In the genomic region with DNA sequence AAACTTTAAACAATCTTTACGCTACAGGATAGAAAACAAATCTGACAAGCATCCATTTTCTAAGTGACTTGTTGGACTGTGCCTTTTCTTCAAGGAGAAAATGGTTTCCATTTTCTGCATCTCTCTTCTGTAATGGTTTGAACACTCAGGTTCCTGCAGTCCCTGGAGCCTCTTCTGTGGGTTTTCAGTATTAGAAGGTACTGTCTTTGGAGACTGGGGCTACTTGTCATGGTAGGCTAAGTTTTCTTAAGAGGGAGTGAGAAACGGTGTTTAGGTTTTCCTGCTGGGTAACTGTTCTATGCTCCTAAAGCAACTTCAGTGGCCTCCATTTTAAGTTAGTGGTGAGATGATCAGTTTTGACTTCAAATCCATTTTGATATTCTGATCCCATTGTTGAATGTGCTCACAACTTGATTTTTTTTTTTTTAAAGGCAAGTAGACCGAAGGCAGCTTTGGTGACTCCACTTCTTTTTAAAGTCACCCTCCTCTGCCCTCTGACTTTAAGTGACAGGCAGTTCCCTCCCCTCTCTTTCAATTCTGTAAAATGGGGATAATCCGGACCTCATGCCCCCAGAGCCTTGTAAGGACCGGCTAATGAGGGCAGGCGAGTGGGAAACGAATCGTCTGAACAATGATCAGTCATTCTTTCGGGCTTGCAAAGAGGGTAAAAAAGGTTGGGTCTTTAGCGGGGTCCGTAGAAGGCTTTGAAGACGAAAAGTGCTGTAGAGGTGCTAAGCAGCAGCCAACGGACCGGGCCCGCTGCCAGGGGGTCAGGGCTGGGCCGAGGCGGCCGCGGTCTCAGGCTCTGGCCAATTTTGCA, we compare ENCODE assay signal across 8 cellular contexts. TPM values are rescaled to one million over a fixed set of nuclear protein-coding genes. Genes with fewer than 3 reads are reported as not detected.
A peak's percentile ranks its signal among the peaks of the same experiment; 100 is the strongest.
DNase-seq lines count a peak whose midpoint lies in the region; ATAC-seq, FAIRE-seq and TF ChIP-seq lines count a peak whose summit lies in the region.

No MANE protein-coding gene starts in this region.

- no peak for TF ChIP-seq CTCF in gastroesophageal sphincter (IDR thresholded peaks at IDR 0.05)

- H3K36me3 ChIP-seq in gastroesophageal sphincter (no peaks in the 10 kb centered on the region), small intestine (ENCODE audit: control insufficient read depth in 2 of 2, insufficient read depth in 2 of 2, low read length in 2 of 2) (no peaks in the 10 kb centered on the region)

- H3K4me1 Mint-ChIP-seq in activated CD4-positive, alpha-beta T cell treated with anti-CD3 and anti-CD28 coated beads for 36 hours: peaks cover 30% of the 10 kb centered on the region
- H3K4me1 Mint-ChIP-seq in T-helper 1 cell treated with Interleukin-12 subunit alpha and Interleukin-12 subunit beta and Interleukin-4 antibody, amounts not matched to agents 30 μg/mL and 1 μg/mL, for 36 hours (ENCODE audit: low read depth): peaks cover 28% of the 10 kb centered on the region

- CTCF ChIA-PET in activated CD4-positive, alpha-beta T cell treated with anti-CD3 and anti-CD28 coated beads for 36 hours (lab: Charles Lee): interaction anchor here (0.6 to 1.7 kb wide), 6 partner anchors 29 to 219 kb away, joined by 3 to 5 read pairs (median 3); no protein-coding TSS in a partner anchor

- H3K4me3 Mint-ChIP-seq in activated CD4-positive, alpha-beta T cell treated with anti-CD3 and anti-CD28 coated beads for 36 hours: peak overlapping the region; percentile 81
- H3K4me3 Mint-ChIP-seq in T-helper 1 cell treated with Interleukin-12 subunit alpha and Interleukin-12 subunit beta and Interleukin-4 antibody, amounts not matched to agents 30 μg/mL and 1 μg/mL, for 36 hours: peak overlapping the region; percentile 89

- TF ChIP-seq EP300 in gastroesophageal sphincter (IDR thresholded peaks at IDR 0.05): no peak

- POLR2A ChIA-PET in activated CD4-positive, alpha-beta T cell treated with anti-CD3 and anti-CD28 coated beads for 36 hours (lab: Charles Lee): interaction anchor here (0.6 to 5.2 kb wide), 3 partner anchors 28 to 95 kb away, joined by 3 to 73 read pairs (median 3); a partner anchor contains a TSS

- ATAC-seq in activated CD4-positive, alpha-beta T cell treated with anti-CD3 and anti-CD28 coated beads for 36 hours: no peak
- ATAC-seq in gastroesophageal sphincter (no peak), HG02973 (IDR thresholded peaks at IDR 0.05; ENCODE audit: unreplicated experiment) (no peak), HG03159 (IDR thresholded peaks at IDR 0.05; ENCODE audit: unreplicated experiment) (no peak), sciatic nerve (no peak)

- H3K9me3 ChIP-seq in gastroesophageal sphincter (no peaks in the 10 kb centered on the region), small intestine (ENCODE audit: control insufficient read depth, low read depth) (no peaks in the 10 kb centered on the region)

- H3K27me3 ChIP-seq in gastroesophageal sphincter (no peaks in the 10 kb centered on the region), small intestine (ENCODE audit: control insufficient read depth in 2 of 2, insufficient read depth in 2 of 2, low read length in 2 of 2) (no peaks in the 10 kb centered on the region)

- no peak for FAIRE-seq in small intestine (lab: Jason Lieb, UNC)

- no peak for TF ChIP-seq POLR2A in gastroesophageal sphincter (IDR thresholded peaks at IDR 0.05)

- H3K4me1 ChIP-seq in gastroesophageal sphincter: peaks cover 8 to 57% (median 29%) of the 10 kb centered on the region in 3 donors
- H3K4me1 ChIP-seq in small intestine (ENCODE audit: control insufficient read depth in 2 of 2, insufficient read depth in 1 of 2, low read depth in 1 of 2, low read length in 1 of 2): peaks cover 8 to 18% of the 10 kb centered on the region in 2 donors

- H3K4me3 ChIP-seq in gastroesophageal sphincter (peak overlapping the region; percentile 84 to 97), small intestine (ENCODE audit: low read depth in 1 of 2, low read length in 2 of 2) (peak overlapping the region; percentile 99)

- no peaks in the 10 kb centered on the region for H3K36me3 Mint-ChIP-seq in activated CD4-positive, alpha-beta T cell treated with anti-CD3 and anti-CD28 coated beads for 36 hours (ENCODE audit: low read depth)
- H3K36me3 Mint-ChIP-seq in T-helper 1 cell treated with Interleukin-12 subunit alpha and Interleukin-12 subunit beta and Interleukin-4 antibody, amounts not matched to agents 30 μg/mL and 1 μg/mL, for 36 hours (ENCODE audit: low read depth): no peaks in the 10 kb centered on the region

- no peaks in the 10 kb centered on the region for H3K9me3 Mint-ChIP-seq in activated CD4-positive, alpha-beta T cell treated with anti-CD3 and anti-CD28 coated beads for 36 hours (ENCODE audit: low read depth)
- no peaks in the 10 kb centered on the region for H3K9me3 Mint-ChIP-seq in T-helper 1 cell treated with Interleukin-12 subunit alpha and Interleukin-12 subunit beta and Interleukin-4 antibody, amounts not matched to agents 30 μg/mL and 1 μg/mL, for 36 hours

- peak overlapping the region; percentile 91 for H3K27ac Mint-ChIP-seq in activated CD4-positive, alpha-beta T cell treated with anti-CD3 and anti-CD28 coated beads for 36 hours
- peak overlapping the region; percentile 98 for H3K27ac Mint-ChIP-seq in T-helper 1 cell treated with Interleukin-12 subunit alpha and Interleukin-12 subunit beta and Interleukin-4 antibody, amounts not matched to agents 30 μg/mL and 1 μg/mL, for 36 hours

- intact Hi-C loops in activated CD4-positive, alpha-beta T cell treated with anti-CD3 and anti-CD28 coated beads for 36 hours (cut with DNase I, micrococcal nuclease): loop anchor here in 1 of 2 experiments (1.0 to 10.0 kb wide), 6 partner anchors 114 to 1950 kb away; a partner anchor contains a TSS
- intact Hi-C loops in sciatic nerve (cut with DNase I): loop anchor here (1.0 kb wide), 1 partner anchor 92 kb away; a partner anchor contains a TSS

- 11 to 72% methylated on average over 2 to 14 of the region's 19 CpGs for WGBS in gastroesophageal sphincter (ENCODE audit: low coverage in 1 of 2), 2 donors
- 6 to 11% (median 9%) methylated on average over 15 to 19 of the region's 19 CpGs for WGBS in small intestine, 3 donors

- DNase-seq in activated CD4-positive, alpha-beta T cell treated with anti-CD3 and anti-CD28 coated beads for 36 hours: no peak
- DNase-seq in activated CD4-positive, alpha-beta T cell treated with anti-CD3 and anti-CD28 coated beads for 48 hours: no peak
- DNase-seq in small intestine (no peak), sciatic nerve (ENCODE audit: low spot score) (no peak)

- no peaks in the 10 kb centered on the region for H3K27me3 Mint-ChIP-seq in activated CD4-positive, alpha-beta T cell treated with anti-CD3 and anti-CD28 coated beads for 36 hours
- no peaks in the 10 kb centered on the region for H3K27me3 Mint-ChIP-seq in T-helper 1 cell treated with Interleukin-12 subunit alpha and Interleukin-12 subunit beta and Interleukin-4 antibody, amounts not matched to agents 30 μg/mL and 1 μg/mL, for 36 hours (ENCODE audit: low read depth)

- peak overlapping the region; percentile 87 to 99 (median 98) for H3K27ac ChIP-seq in gastroesophageal sphincter
- peak overlapping the region; percentile 63 to 94 for H3K27ac ChIP-seq in small intestine (ENCODE audit: low read depth in 1 of 2, low read length in 1 of 2)

RNA-seq across cellular contexts. Expression of a gene that starts 1.0 kb away (rescaled TPM):
- total RNA-seq in activated CD4-positive, alpha-beta T cell treated with anti-CD3 and anti-CD28 coated beads for 36 hours: 100 to 1,000 TPM in 1 of 2 experiments, 10 to 100 TPM in 1; 73.1 to 112 TPM
- total RNA-seq in gastroesophageal sphincter: 10 to 100 TPM; 28.2 to 64.2 (median 42.6) TPM
- 10 to 100 TPM in 2 of 3 donors, 1 to 10 TPM in 1; 7.8 to 23.7 (median 13.6) TPM for polyA plus RNA-seq in small intestine
- 83.8 TPM for total RNA-seq in sciatic nerve
